Comparison of ENCODE assay signal across 13 cellular contexts in the genomic region with DNA sequence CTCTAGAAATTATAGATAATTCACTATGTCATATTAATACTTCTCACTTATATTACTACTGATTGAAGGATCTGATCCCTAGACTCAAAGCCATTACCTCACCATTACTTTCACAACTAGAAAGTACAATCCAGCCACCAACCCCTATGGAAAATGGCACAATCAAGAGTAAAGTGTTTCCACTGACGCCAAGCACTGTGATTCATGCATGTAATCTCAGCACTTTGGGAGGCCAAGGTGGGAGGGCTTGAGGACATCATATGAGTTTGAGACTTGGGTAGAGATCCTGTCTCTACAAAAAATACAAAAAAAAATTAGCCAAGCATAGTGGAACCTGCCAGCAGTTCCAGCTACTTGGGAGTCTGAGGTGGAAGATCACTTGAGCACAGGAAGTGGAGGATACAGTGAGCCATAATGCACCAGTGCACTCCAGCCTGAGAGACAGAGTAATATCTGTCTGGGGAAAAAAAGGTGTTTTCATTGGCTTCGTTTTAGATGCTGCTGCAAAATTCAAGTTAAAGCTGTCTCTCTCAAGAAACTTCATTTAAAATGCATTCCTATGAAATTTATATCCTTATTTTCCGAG.
DNase-seq lines count a peak whose midpoint lies in the region; ATAC-seq and TF ChIP-seq lines count a peak whose summit lies in the region.
"Had no signal": no experiment of that assay in that cellular context is flagged by ENCODE, and none has a peak within 500 bp of the region (broad histone marks: within the 10 kb centered on the region; RNA-seq: fewer than 3 reads in every experiment).

No MANE protein-coding gene starts in this region.

- H3K36me3 Mint-ChIP-seq in HFFc6 (ENCODE audit: low read depth) = peaks cover 24% of the 10 kb centered on the region
- H3K36me3 Mint-ChIP-seq in activated T-helper 17 cell treated with anti-CD3 and anti-CD28 coated beads, Interleukin-2, amount 50 U/mL, for 72 hours (ENCODE audit: low read depth) = peaks cover 12% of the 10 kb centered on the region

- no peaks in the 10 kb centered on the region for H3K36me3 ChIP-seq in neural cell (ENCODE audit: insufficient read depth, low read length)
- H3K36me3 ChIP-seq: prostate gland had no signal

- DNase-seq in SIG-M5 treated with dmso at 0.1 percent for 504 hours (lab: John Stamatoyannopoulos, UW; ENCODE audit: unreplicated experiment) (peak; percentile 26), SIG-M5 (lab: John Stamatoyannopoulos, UW) (no peak), HFFc6 (no peak), Ammon's horn (ENCODE audit: low spot score) (no peak), NCI-H2081 (lab: John Stamatoyannopoulos, UW) (no peak)
- DNase-seq: effector CD8-positive, alpha-beta T cell; naive B cell; OCI-M1 had no signal

- no peak overlapping the region for H2AFZ ChIP-seq in neural cell (ENCODE audit: low read depth, low read length)

- no peak overlapping the region for H3K4me3 Mint-ChIP-seq in HFFc6
- no peak overlapping the region for H3K4me3 Mint-ChIP-seq in activated T-helper 17 cell treated with anti-CD3 and anti-CD28 coated beads, Interleukin-2, amount 50 U/mL, for 72 hours
- H3K4me3 Mint-ChIP-seq: naive B cell had no signal

- TF ChIP-seq CTCF in HFFc6 (IDR thresholded peaks at IDR 0.05) (no peak), neural cell (IDR thresholded peaks at IDR 0.05; ENCODE audit: poor library complexity, severe bottlenecking) (no peak)

- no peak overlapping the region for H3K4me2 ChIP-seq in neural cell (ENCODE audit: low read length)

- TF ChIP-seq RAD21 in neural cell (conservative IDR thresholded peaks at IDR 0.05) = no peak

- no peaks in the 10 kb centered on the region for H3K9me3 Mint-ChIP-seq in HFFc6
- H3K9me3 Mint-ChIP-seq in activated T-helper 17 cell treated with anti-CD3 and anti-CD28 coated beads, Interleukin-2, amount 50 U/mL, for 72 hours = no peaks in the 10 kb centered on the region
- H3K9me3 Mint-ChIP-seq: naive B cell had no signal

- peak; percentile 50 for ATAC-seq in activated T-helper 17 cell treated with anti-CD3 and anti-CD28 coated beads, Interleukin-2, amount 50 U/mL, for 72 hours (replicated peaks)
- ATAC-seq in HG03025 (IDR thresholded peaks at IDR 0.05; ENCODE audit: low FRiP score, unreplicated experiment) = no peak
- ATAC-seq: SK-N-SH treated with all-trans-retinoic acid at 6 μM for 48 hours had no signal

- no peaks in the 10 kb centered on the region for H4K20me1 ChIP-seq in neural cell (ENCODE audit: insufficient read depth)

- peaks cover 81% of the 10 kb centered on the region for H3K4me1 Mint-ChIP-seq in HFFc6 (ENCODE audit: low read depth)
- peaks cover 33% of the 10 kb centered on the region for H3K4me1 Mint-ChIP-seq in activated T-helper 17 cell treated with anti-CD3 and anti-CD28 coated beads, Interleukin-2, amount 50 U/mL, for 72 hours

- H3K27ac ChIP-seq in neural cell (ENCODE audit: low read length) = peak overlapping the region; percentile 45
- H3K27ac ChIP-seq: prostate gland had no signal

- H3K9me2 ChIP-seq in neural cell (ENCODE audit: insufficient read depth, low read length) = no peaks in the 10 kb centered on the region

- H3K79me2 ChIP-seq in neural cell (replicated peaks; ENCODE audit: insufficient read depth, low read length) = peaks cover 9% of the 10 kb centered on the region

- no peaks in the 10 kb centered on the region for H3K9me3 ChIP-seq in neural cell (ENCODE audit: low read length)
- H3K9me3 ChIP-seq: prostate gland had no signal

- no peaks in the 10 kb centered on the region for H3F3A ChIP-seq in neural cell (ENCODE audit: insufficient read depth, low read length, poor library complexity, severe bottlenecking)

- H3K27ac Mint-ChIP-seq in HFFc6 = peak overlapping the region; percentile 31; the same call in 1 of the 2 replicates
- H3K27ac Mint-ChIP-seq in activated T-helper 17 cell treated with anti-CD3 and anti-CD28 coated beads, Interleukin-2, amount 50 U/mL, for 72 hours = peak overlapping the region; percentile 41

- H3K27me3 ChIP-seq in neural cell (ENCODE audit: insufficient read depth, low read depth, low read length) = no peaks in the 10 kb centered on the region

- no peak for TF ChIP-seq EP300 in neural cell (conservative IDR thresholded peaks at IDR 0.05; ENCODE audit: poor library complexity, severe bottlenecking)

- no peaks in the 10 kb centered on the region for H3K27me3 Mint-ChIP-seq in HFFc6 (ENCODE audit: insufficient read depth)
- H3K27me3 Mint-ChIP-seq in activated T-helper 17 cell treated with anti-CD3 and anti-CD28 coated beads, Interleukin-2, amount 50 U/mL, for 72 hours = no peaks in the 10 kb centered on the region
- H3K27me3 Mint-ChIP-seq: naive B cell had no signal

- H3K9ac ChIP-seq in neural cell (ENCODE audit: low read length) = no peak overlapping the region

- no peak overlapping the region for H3K4me3 ChIP-seq in neural cell (ENCODE audit: low read length)
- H3K4me3 ChIP-seq: prostate gland had no signal

TF ChIP-seq in neural cell, 6 proteins besides CTCF, POLR2A, EP300 and RAD21:
- TF ChIP-seq EZH2 (IDR thresholded peaks at IDR 0.05; ENCODE audit: borderline replicate concordance, insufficient read depth, low read length, poor library complexity, severe bottlenecking) (no peak), TAF1 (IDR thresholded peaks at IDR 0.05; ENCODE audit: low read depth) (no peak), MXI1 (conservative IDR thresholded peaks at IDR 0.05; ENCODE audit: poor library complexity, severe bottlenecking) (no peak), SMC3 (conservative IDR thresholded peaks at IDR 0.05; ENCODE audit: poor library complexity) (no peak), POLR2AphosphoS5 (IDR thresholded peaks at IDR 0.05) (no peak)
- TF ChIP-seq, protein P1, sequence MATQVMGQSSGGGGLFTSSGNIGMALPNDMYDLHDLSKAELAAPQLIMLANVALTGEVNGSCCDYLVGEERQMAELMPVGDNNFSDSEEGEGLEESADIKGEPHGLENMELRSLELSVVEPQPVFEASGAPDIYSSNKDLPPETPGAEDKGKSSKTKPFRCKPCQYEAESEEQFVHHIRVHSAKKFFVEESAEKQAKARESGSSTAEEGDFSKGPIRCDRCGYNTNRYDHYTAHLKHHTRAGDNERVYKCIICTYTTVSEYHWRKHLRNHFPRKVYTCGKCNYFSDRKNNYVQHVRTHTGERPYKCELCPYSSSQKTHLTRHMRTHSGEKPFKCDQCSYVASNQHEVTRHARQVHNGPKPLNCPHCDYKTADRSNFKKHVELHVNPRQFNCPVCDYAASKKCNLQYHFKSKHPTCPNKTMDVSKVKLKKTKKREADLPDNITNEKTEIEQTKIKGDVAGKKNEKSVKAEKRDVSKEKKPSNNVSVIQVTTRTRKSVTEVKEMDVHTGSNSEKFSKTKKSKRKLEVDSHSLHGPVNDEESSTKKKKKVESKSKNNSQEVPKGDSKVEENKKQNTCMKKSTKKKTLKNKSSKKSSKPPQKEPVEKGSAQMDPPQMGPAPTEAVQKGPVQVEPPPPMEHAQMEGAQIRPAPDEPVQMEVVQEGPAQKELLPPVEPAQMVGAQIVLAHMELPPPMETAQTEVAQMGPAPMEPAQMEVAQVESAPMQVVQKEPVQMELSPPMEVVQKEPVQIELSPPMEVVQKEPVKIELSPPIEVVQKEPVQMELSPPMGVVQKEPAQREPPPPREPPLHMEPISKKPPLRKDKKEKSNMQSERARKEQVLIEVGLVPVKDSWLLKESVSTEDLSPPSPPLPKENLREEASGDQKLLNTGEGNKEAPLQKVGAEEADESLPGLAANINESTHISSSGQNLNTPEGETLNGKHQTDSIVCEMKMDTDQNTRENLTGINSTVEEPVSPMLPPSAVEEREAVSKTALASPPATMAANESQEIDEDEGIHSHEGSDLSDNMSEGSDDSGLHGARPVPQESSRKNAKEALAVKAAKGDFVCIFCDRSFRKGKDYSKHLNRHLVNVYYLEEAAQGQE (IDR thresholded peaks at IDR 0.05; ENCODE audit: borderline replicate concordance) = no peak
